ENCODE assay signal across 10 cellular contexts in the genomic region with DNA sequence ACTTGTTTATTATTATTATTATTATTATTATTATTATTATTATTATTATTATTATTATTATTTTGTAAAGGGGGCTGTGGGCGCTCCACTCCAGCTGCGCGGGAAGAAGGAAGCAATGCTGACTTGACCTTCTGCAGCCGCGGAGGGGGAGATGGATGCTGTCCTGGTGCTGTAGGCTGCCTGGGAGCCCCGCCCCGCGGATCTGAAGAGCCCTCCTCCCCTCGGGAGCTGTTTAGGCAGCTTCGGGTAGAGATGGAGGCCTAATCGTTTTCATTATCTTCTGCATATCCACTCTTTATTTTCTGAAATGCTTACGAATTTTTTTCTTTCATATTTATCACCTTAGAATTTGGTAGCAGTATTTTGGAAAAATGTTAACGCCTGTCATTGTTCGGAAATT.
DNase-seq lines count a peak whose midpoint lies in the region; FAIRE-seq and TF ChIP-seq lines count a peak whose summit lies in the region.
"Had no signal": no experiment of that assay in that cellular context is flagged by ENCODE, and none has a peak within 500 bp of the region (broad histone marks: within the 10 kb centered on the region; RNA-seq: fewer than 3 reads in every experiment).

No MANE protein-coding gene starts in this region.

- no peak overlapping the region for H2BK20ac ChIP-seq in H1 (ENCODE audit: low read length)

- no peak overlapping the region for H4K8ac ChIP-seq in H1 (ENCODE audit: extremely low read depth, insufficient read depth, low read length)
- H4K8ac ChIP-seq in mesenchymal stem cell (ENCODE audit: low read length): no peak overlapping the region

- H3K36me3 ChIP-seq in Peyer's patch (no peaks in the 10 kb centered on the region), H1 (ENCODE audit: control insufficient read depth in 2 of 4, insufficient read depth in 4 of 4, low read length in 3 of 4) (no peaks in the 10 kb centered on the region), mesenchymal stem cell (ENCODE audit: control insufficient read depth in 1 of 2, insufficient read depth in 2 of 2, low read depth in 1 of 2, low read length in 2 of 2) (no peaks in the 10 kb centered on the region), thyroid gland (no peaks in the 10 kb centered on the region)

- no peak overlapping the region for H3K18ac ChIP-seq in H1 (ENCODE audit: extremely low read depth, low read length)
- H3K18ac ChIP-seq in mesenchymal stem cell (ENCODE audit: low read depth in 1 of 2, low read length in 2 of 2): no peak overlapping the region

- no peak for TF ChIP-seq RAD21 in H1 (IDR thresholded peaks at IDR 0.05 in 1 of 2, conservative IDR thresholded peaks at IDR 0.05 in 1 of 2; ENCODE audit: low read depth in 2 of 2, low read length in 2 of 2)

- H3K4me1 ChIP-seq in Peyer's patch: peaks cover 0 to 9% (median 8%) of the 10 kb centered on the region in 4 donors
- peaks cover 0 to 26% (median 10%) of the 10 kb centered on the region in 4 experiments; a peak in 5 of 7 replicates for H3K4me1 ChIP-seq in H1 (replicated peaks in 1 of 4; ENCODE audit: control insufficient read depth in 3 of 4, insufficient read depth in 4 of 4, low read length in 3 of 4)
- H3K4me1 ChIP-seq in mesenchymal stem cell (ENCODE audit: control insufficient read depth, insufficient read depth, low read depth, low read length): peaks cover 19% of the 10 kb centered on the region
- peaks cover 7 to 31% of the 10 kb centered on the region in 2 donors for H3K4me1 ChIP-seq in thyroid gland

- no peak overlapping the region for H4K5ac ChIP-seq in H1 (ENCODE audit: insufficient read length, low read depth, low read length)

- TF ChIP-seq POLR2A in Peyer's patch (IDR thresholded peaks at IDR 0.05) (no peak), H1 (IDR thresholded peaks at IDR 0.05; ENCODE audit: control extremely low read depth in 1 of 2, low read depth in 2 of 2, low read length in 2 of 2) (no peak), thyroid gland (IDR thresholded peaks at IDR 0.05) (no peak)

- H4K91ac ChIP-seq in H1 (replicated peaks; ENCODE audit: insufficient read length, low read length): no peak overlapping the region
- H4K91ac ChIP-seq in mesenchymal stem cell (ENCODE audit: low read length): no peak overlapping the region

- H3K9ac ChIP-seq in H1 (replicated peaks in 1 of 4; ENCODE audit: extremely low read depth in 1 of 4, low read depth in 3 of 4, low read length in 3 of 4) (no peak overlapping the region), mesenchymal stem cell (ENCODE audit: low read length) (peak overlapping the region; percentile 91)

- H3K23me2 ChIP-seq in H1 (ENCODE audit: low read depth, low read length): no peaks in the 10 kb centered on the region

- no peaks in the 10 kb centered on the region for H3K27me3 ChIP-seq in Peyer's patch
- no peaks in the 10 kb centered on the region for H3K27me3 ChIP-seq in H1 (replicated peaks in 1 of 4; ENCODE audit: control insufficient read depth in 3 of 4, extremely low read depth in 1 of 4, insufficient read depth in 3 of 4, low read length in 3 of 4)
- H3K27me3 ChIP-seq in mesenchymal stem cell (ENCODE audit: control insufficient read depth in 1 of 2, insufficient read depth in 1 of 2, low read length in 2 of 2): no peaks in the 10 kb centered on the region
- H3K27me3 ChIP-seq in thyroid gland: no peaks in the 10 kb centered on the region

- no peak overlapping the region for H2AFZ ChIP-seq in H1 (ENCODE audit: low read length)
- no peak overlapping the region for H2AFZ ChIP-seq in mesenchymal stem cell (ENCODE audit: low read depth, low read length)

- H3K23ac ChIP-seq in H1 (ENCODE audit: insufficient read length) (no peak overlapping the region), mesenchymal stem cell (ENCODE audit: low read length in 2 of 2) (no peak overlapping the region)

- H3K27ac ChIP-seq in Peyer's patch (peak overlapping the region in 3 of 4 donors; percentile 56 to 81 (median 73)), H1 (ENCODE audit: low read depth, low read length) (no peak overlapping the region), mesenchymal stem cell (ENCODE audit: low read length, poor library complexity, severe bottlenecking) (peak overlapping the region; percentile 99), thyroid gland (peak overlapping the region; percentile 37 to 78 (median 66))

- intact Hi-C loops in thyroid gland (cut with DNase I): no loop called here

- H2AK5ac ChIP-seq in H1 (ENCODE audit: low read depth, low read length): no peak overlapping the region
- H2AK5ac ChIP-seq in mesenchymal stem cell (ENCODE audit: low read length, severe bottlenecking): no peak overlapping the region

- H3K4me3 ChIP-seq in Peyer's patch (no peak overlapping the region), H1 (ENCODE audit: extremely low read depth in 1 of 4, insufficient read depth in 2 of 4, low read depth in 3 of 4, low read length in 4 of 4) (no peak overlapping the region), mesenchymal stem cell (ENCODE audit: insufficient read depth in 1 of 2, low read depth in 1 of 2, low read length in 2 of 2) (peak overlapping the region in 1 of 2 experiments; percentile 20), thyroid gland (replicated peaks in 1 of 3) (no peak overlapping the region)

- no peak overlapping the region for H2BK120ac ChIP-seq in H1 (replicated peaks; ENCODE audit: low read depth, low read length)
- H2BK120ac ChIP-seq in mesenchymal stem cell (ENCODE audit: low read depth, low read length): no peak overlapping the region

- no peak overlapping the region for H3K4me2 ChIP-seq in H1 (ENCODE audit: insufficient read depth in 1 of 2, low read depth in 2 of 2, low read length in 2 of 2)
- H3K4me2 ChIP-seq in mesenchymal stem cell (ENCODE audit: low read length, poor library complexity, severe bottlenecking): peak overlapping the region; percentile 47

- CTCF ChIA-PET in H1 (lab: Charles Lee; ENCODE audit: partially characterized antibody): interaction anchor here (1.1 kb wide), 1 partner anchor 10 kb away, joined by 3 read pairs; no protein-coding TSS in a partner anchor

- POLR2A ChIA-PET in H1 (lab: Charles Lee; ENCODE audit: partially characterized antibody): interaction anchor here (1.1 to 1.3 kb wide), 2 partner anchors 11 to 14 kb away, joined by 3 to 4 read pairs; no protein-coding TSS in a partner anchor

- no peak overlapping the region for H2BK5ac ChIP-seq in H1 (ENCODE audit: low read depth, low read length)
- H2BK5ac ChIP-seq in mesenchymal stem cell (ENCODE audit: low read depth, low read length, poor library complexity, severe bottlenecking): no peak overlapping the region

- no peaks in the 10 kb centered on the region for H3K79me1 ChIP-seq in H1 (ENCODE audit: low read depth, low read length)
- H3K79me1 ChIP-seq in mesenchymal stem cell (replicated peaks; ENCODE audit: low read length, poor library complexity, severe bottlenecking): no peaks in the 10 kb centered on the region

- FAIRE-seq in H1 (lab: Jason Lieb, UNC): no peak
- FAIRE-seq: GM12892 had no signal

- H3K56ac ChIP-seq in H1 (replicated peaks; ENCODE audit: insufficient read length, low read depth, low read length): no peak overlapping the region

- WGBS in H1 (ENCODE audit: extremely low coverage in 1 of 2, insufficient coverage in 1 of 2, insufficient read length in 1 of 2, insufficient replicate concordance in 2 of 2, low coverage in 1 of 2, low lambda C conversion rate in 2 of 2, missing lambda C conversion rate in 1 of 2), 2 experiments: 42% methylated on average over 14 of the region's 14 CpGs; no CpG with 5 or more reads in 1 of the 2 experiments
- 24% methylated on average over 10 of the region's 14 CpGs for WGBS in mesenchymal stem cell
- WGBS in thyroid gland, 2 donors: 40 to 44% methylated on average over 14 of the region's 14 CpGs

- H2BK12ac ChIP-seq in H1 (ENCODE audit: low read depth, low read length) (no peak overlapping the region), mesenchymal stem cell (ENCODE audit: low read length in 2 of 2) (no peak overlapping the region)

- no peak for TF ChIP-seq CTCF in Peyer's patch (IDR thresholded peaks at IDR 0.05)
- TF ChIP-seq CTCF in H1 (IDR thresholded peaks at IDR 0.05; ENCODE audit: control extremely low read depth in 1 of 3, insufficient read depth in 1 of 3, low read depth in 1 of 3, low read length in 3 of 3): no peak
- no peak for TF ChIP-seq CTCF in thyroid gland (IDR thresholded peaks at IDR 0.05)

- H3K79me2 ChIP-seq in H1 (ENCODE audit: control insufficient read depth in 1 of 2, insufficient read depth in 2 of 2, low read length in 2 of 2): no peaks in the 10 kb centered on the region

- H3K9me3 ChIP-seq in Peyer's patch: no peaks in the 10 kb centered on the region
- H3K9me3 ChIP-seq in H1 (ENCODE audit: insufficient read depth in 2 of 2, low read depth in 1 of 2, low read length in 1 of 2): no peaks in the 10 kb centered on the region
- no peaks in the 10 kb centered on the region for H3K9me3 ChIP-seq in mesenchymal stem cell (ENCODE audit: control insufficient read depth, low read length)
- no peaks in the 10 kb centered on the region for H3K9me3 ChIP-seq in thyroid gland

- no peaks in the 10 kb centered on the region for H4K20me1 ChIP-seq in H1 (replicated peaks in 1 of 2; ENCODE audit: control insufficient read depth in 1 of 2, insufficient read depth in 2 of 2, low read length in 2 of 2)

- H3K4ac ChIP-seq in H1 (replicated peaks; ENCODE audit: insufficient read length, low read depth, low read length): peak overlapping the region; percentile 58
- no peak overlapping the region for H3K4ac ChIP-seq in mesenchymal stem cell (ENCODE audit: low read depth in 1 of 2, low read length in 2 of 2)

- peak in 1 of 3 donors; percentile 49 for DNase-seq in Peyer's patch
- DNase-seq in H1 (ENCODE audit: low read depth in 1 of 2, low spot score in 2 of 2): peak; percentile 25 to 63
- DNase-seq in mesenchymal stem cell: peak; percentile 84
- DNase-seq in thyroid gland: no peak
- no peak for DNase-seq in COR-L47 (lab: John Stamatoyannopoulos, UW)
- no peak for DNase-seq in GM03348 (ENCODE audit: low spot score)
- no peak for DNase-seq in SKM-1 (lab: John Stamatoyannopoulos, UW; ENCODE audit: unreplicated experiment)
- DNase-seq: head of caudate nucleus, NCI-H2107 had no signal

- H3K14ac ChIP-seq in H1 (ENCODE audit: insufficient read length): no peak overlapping the region
- no peak overlapping the region for H3K14ac ChIP-seq in mesenchymal stem cell (ENCODE audit: low read length in 2 of 2)

- no peak overlapping the region for H2BK15ac ChIP-seq in H1 (ENCODE audit: low read length)
- no peak overlapping the region for H2BK15ac ChIP-seq in mesenchymal stem cell (ENCODE audit: low read depth, poor library complexity, severe bottlenecking)

- TF ChIP-seq EP300 in H1 (IDR thresholded peaks at IDR 0.05; ENCODE audit: borderline replicate concordance in 1 of 2, low read depth in 2 of 2, low read length in 2 of 2): no peak

TF ChIP-seq in H1, 55 proteins besides CTCF, POLR2A, EP300 and RAD21 (continues in another document):
- no peak for TF ChIP-seq NRF1 (IDR thresholded peaks at IDR 0.05; ENCODE audit: low read depth, low read length)
- no peak for TF ChIP-seq FOSL1 (IDR thresholded peaks at IDR 0.05; ENCODE audit: insufficient read depth, low read depth, low read length)
- no peak for TF ChIP-seq EZH2 (IDR thresholded peaks at IDR 0.05; ENCODE audit: low read depth, low read length, severe bottlenecking)
- no peak for TF ChIP-seq BACH1 (IDR thresholded peaks at IDR 0.05; ENCODE audit: low read length)

Comparison
In these comparisons a context has a peak if more than half of its experiments do, and no peak if none do; other contexts are left out.
1. DNase-seq: peak in H1 (2 of 2) and mesenchymal stem cell (single experiment); none in thyroid gland (0 of 2), COR-L47 (single experiment), GM03348 (single experiment) and SKM-1 (single experiment).